Comparison of ENCODE assay signal across 8 cellular contexts in genomic region chr17:39164675-39165143, GRCh38. TPM values are rescaled to one million over a fixed set of nuclear protein-coding genes. Genes with fewer than 3 reads are reported as not detected.
DNase-seq lines count a peak whose midpoint lies in the region; ATAC-seq and TF ChIP-seq lines count a peak whose summit lies in the region.

No MANE protein-coding gene starts in this region.

- H3K36me3 Mint-ChIP-seq in activated CD8-positive, alpha-beta T cell treated with anti-CD3 and anti-CD28 coated beads, Interleukin-2, amount 10 ng/mL, durations not matched to agents 7 days and 5 days (ENCODE audit: low read depth), result peaks cover 5% of the 10 kb centered on the region
- peaks cover 5% of the 10 kb centered on the region for H3K36me3 Mint-ChIP-seq in effector memory CD8-positive, alpha-beta T cell (ENCODE audit: insufficient read depth)

- CTCF ChIA-PET in activated CD8-positive, alpha-beta T cell treated with anti-CD3 and anti-CD28 coated beads, Interleukin-2, amount 10 ng/mL, durations not matched to agents 7 days and 5 days (lab: Charles Lee), result interaction anchor here (0.5 to 9.0 kb wide), 79 partner anchors 9 to 797 kb away, joined by 3 to 188 read pairs (median 4); partner anchors contain the start of genes FBXO47, LASP1NB, PLXDC1 and RPL19

- peaks cover 17% of the 10 kb centered on the region for H3K27me3 Mint-ChIP-seq in activated CD8-positive, alpha-beta T cell treated with anti-CD3 and anti-CD28 coated beads, Interleukin-2, amount 10 ng/mL, durations not matched to agents 7 days and 5 days (ENCODE audit: low read depth)
- H3K27me3 Mint-ChIP-seq in effector memory CD8-positive, alpha-beta T cell, result no peaks in the 10 kb centered on the region

- peak; percentile 74 for ATAC-seq in HG02981 (IDR thresholded peaks at IDR 0.05; ENCODE audit: unreplicated experiment)
- ATAC-seq in activated CD8-positive, alpha-beta T cell treated with anti-CD3 and anti-CD28 coated beads, Interleukin-2, amount 10 ng/mL, durations not matched to agents 7 days and 5 days, result peak; percentile 96
- peak; percentile 86 for ATAC-seq in effector memory CD8-positive, alpha-beta T cell (replicated peaks)
- no peak for ATAC-seq in HG02763 (IDR thresholded peaks at IDR 0.05; ENCODE audit: unreplicated experiment)

- peak overlapping the region; percentile 83 for H3K4me3 Mint-ChIP-seq in activated CD8-positive, alpha-beta T cell treated with anti-CD3 and anti-CD28 coated beads, Interleukin-2, amount 10 ng/mL, durations not matched to agents 7 days and 5 days
- H3K4me3 Mint-ChIP-seq in effector memory CD8-positive, alpha-beta T cell, result peak overlapping the region; percentile 85 to 86

- DNase-seq in GM10266 (ENCODE audit: extremely low spot score), result peak; percentile 96
- DNase-seq in NCI-H748 treated with DMSO at 0.1 percent for 48 hours (lab: John Stamatoyannopoulos, UW), result peak; percentile 20
- peak; percentile 88 for DNase-seq in activated CD8-positive, alpha-beta T cell treated with anti-CD3 and anti-CD28 coated beads, Interleukin-2, amount 10 ng/mL, durations not matched to agents 7 days and 5 days
- DNase-seq in effector memory CD8-positive, alpha-beta T cell, result peak; percentile 66 to 73 (median 68)
- peak; percentile 85 for DNase-seq in medulla oblongata (ENCODE audit: extremely low spot score)
- DNase-seq in stimulated activated CD4-positive, alpha-beta T cell treated with anti-CD3 and anti-CD28 coated beads, TNF-alpha, amount 100 ng/mL, for 48 hours (ENCODE audit: low read depth in 3 of 3), result peak; percentile 49 to 77 (median 55)

- H3K27ac Mint-ChIP-seq in activated CD8-positive, alpha-beta T cell treated with anti-CD3 and anti-CD28 coated beads, Interleukin-2, amount 10 ng/mL, durations not matched to agents 7 days and 5 days, result peak overlapping the region; percentile 60
- H3K27ac Mint-ChIP-seq in effector memory CD8-positive, alpha-beta T cell, result peak overlapping the region; percentile 15 to 62

- H3K4me1 Mint-ChIP-seq in activated CD8-positive, alpha-beta T cell treated with anti-CD3 and anti-CD28 coated beads, Interleukin-2, amount 10 ng/mL, durations not matched to agents 7 days and 5 days (ENCODE audit: low read depth), result peaks cover 40% of the 10 kb centered on the region
- peaks cover 23 to 27% of the 10 kb centered on the region in 2 donors for H3K4me1 Mint-ChIP-seq in effector memory CD8-positive, alpha-beta T cell (ENCODE audit: low read depth in 2 of 2)

- H3K9me3 Mint-ChIP-seq in activated CD8-positive, alpha-beta T cell treated with anti-CD3 and anti-CD28 coated beads, Interleukin-2, amount 10 ng/mL, durations not matched to agents 7 days and 5 days (ENCODE audit: insufficient read depth), result peaks cover 4% of the 10 kb centered on the region
- no peaks in the 10 kb centered on the region for H3K9me3 Mint-ChIP-seq in effector memory CD8-positive, alpha-beta T cell

- peak; percentile 74 for TF ChIP-seq CTCF in GM10266 (IDR thresholded peaks at IDR 0.05; ENCODE audit: control insufficient read depth, insufficient read depth, low read depth, missing control alignments)

- POLR2A ChIA-PET in activated CD8-positive, alpha-beta T cell treated with anti-CD3 and anti-CD28 coated beads, Interleukin-2, amount 10 ng/mL, durations not matched to agents 7 days and 5 days (lab: Charles Lee), result interaction anchor here (1.2 to 1.4 kb wide), 2 partner anchors 9 to 11 kb away, joined by 6 to 7 read pairs; no protein-coding TSS in a partner anchor

RNA-seq across cellular contexts. Expression of gene ARL5C, which starts 1.3 kb away (rescaled TPM):
- total RNA-seq in activated CD8-positive, alpha-beta T cell treated with anti-CD3 and anti-CD28 coated beads, Interleukin-2, amount 10 ng/mL, durations not matched to agents 7 days and 5 days, result not detected

RNA-seq across cellular contexts. Expression of gene PLXDC1, which starts 13.3 kb away (rescaled TPM):
- 1 to 10 TPM; 3.3 to 3.9 TPM for total RNA-seq in activated CD8-positive, alpha-beta T cell treated with anti-CD3 and anti-CD28 coated beads, Interleukin-2, amount 10 ng/mL, durations not matched to agents 7 days and 5 days

RNA-seq across cellular contexts. Expression of gene CACNB1, which starts 32.8 kb away (rescaled TPM):
- 10 to 100 TPM; 22.1 to 23.2 TPM for total RNA-seq in activated CD8-positive, alpha-beta T cell treated with anti-CD3 and anti-CD28 coated beads, Interleukin-2, amount 10 ng/mL, durations not matched to agents 7 days and 5 days

RNA-seq across cellular contexts. Expression of gene RPL19, which starts 35.4 kb away (rescaled TPM):
- total RNA-seq in activated CD8-positive, alpha-beta T cell treated with anti-CD3 and anti-CD28 coated beads, Interleukin-2, amount 10 ng/mL, durations not matched to agents 7 days and 5 days, result 1,000 to 10,000 TPM; 1,896 to 1,946 TPM

Comparison
In these comparisons a context has a peak if more than half of its experiments do, and no peak if none do; other contexts are left out.
1. DNase-seq: peak in every context shown above with its lines; median percentile 96 in GM10266; 88 in activated CD8-positive, alpha-beta T cell treated with anti-CD3 and anti-CD28 coated beads, Interleukin-2, amount 10 ng/mL, durations not matched to agents 7 days and 5 days; 85 in medulla oblongata; 68 in effector memory CD8-positive, alpha-beta T cell; 55 in stimulated activated CD4-positive, alpha-beta T cell treated with anti-CD3 and anti-CD28 coated beads, TNF-alpha, amount 100 ng/mL, for 48 hours; 20 in NCI-H748 treated with DMSO at 0.1 percent for 48 hours.